ENCODE assay signal across 1 cellular context in genomic region chr5:132406144-132406783, GRCh38.
TF ChIP-seq lines count a peak whose summit lies in the region.

No MANE protein-coding gene starts in this region.

TF ChIP-seq in HCT116, 20 proteins besides CTCF, POLR2A, EP300 and RAD21:
- TF ChIP-seq EZH2 (IDR thresholded peaks at IDR 0.05) (no peak), JUND (IDR thresholded peaks at IDR 0.05) (peak; percentile 17; the same call in 1 of the 2 replicates), FOSL1 (IDR thresholded peaks at IDR 0.05; ENCODE audit: low read depth) (peak; percentile 43; the same call in 1 of the 2 replicates), ZFX (IDR thresholded peaks at IDR 0.05) (no peak), EZH2phosphoT487 (IDR thresholded peaks at IDR 0.05; ENCODE audit: borderline replicate concordance) (no peak)
TF ChIP-seq in HCT116: peak in this region for 2.
